In the genomic region with DNA sequence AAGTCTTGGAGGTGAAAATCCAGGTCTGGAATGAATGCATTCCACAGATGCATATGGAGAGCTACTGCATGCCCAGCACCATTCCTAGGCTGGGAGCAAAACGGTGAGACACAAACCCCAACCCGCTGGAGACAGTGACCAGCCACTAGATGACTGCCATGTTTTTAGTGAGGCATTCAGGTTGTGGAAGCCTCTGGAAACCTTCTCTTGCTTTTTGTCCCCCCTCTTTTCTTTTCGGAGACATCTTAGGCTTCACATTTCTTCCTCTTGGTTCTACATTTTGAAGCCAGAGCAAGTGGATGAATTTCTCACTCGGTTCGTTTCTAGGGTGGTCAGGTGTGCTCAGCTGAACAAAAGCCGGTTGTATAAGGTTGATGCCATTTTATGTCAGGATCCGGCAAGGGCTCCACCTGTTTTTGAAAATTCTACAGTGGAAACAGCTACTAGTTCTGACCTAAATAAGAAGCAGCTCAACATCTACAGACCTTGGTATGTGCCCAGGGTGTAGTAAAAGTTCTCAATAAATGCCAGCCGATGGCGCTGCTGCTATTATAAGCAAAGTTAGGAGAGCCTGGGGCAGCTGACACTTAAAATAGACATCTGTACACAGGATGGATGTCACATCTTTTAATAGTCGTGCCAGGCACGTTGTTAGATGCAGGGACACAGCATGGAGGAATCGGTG, we compare ENCODE assay signal across 8 cellular contexts. TPM values are rescaled to one million over a fixed set of nuclear protein-coding genes. Genes with fewer than 3 reads are reported as not detected.
A peak's percentile ranks its signal among the peaks of the same experiment; 100 is the strongest.
DNase-seq lines count a peak whose midpoint lies in the region; FAIRE-seq and TF ChIP-seq lines count a peak whose summit lies in the region.

No MANE protein-coding gene starts in this region.

- peak overlapping the region; percentile 70 for H3K9ac ChIP-seq in HUES64 (ENCODE audit: low read depth, low read length)

- H3K9me3 Mint-ChIP-seq in Calu3 (ENCODE audit: low read depth, unreplicated experiment) = no peaks in the 10 kb centered on the region
- no peaks in the 10 kb centered on the region for H3K9me3 Mint-ChIP-seq in mesothelial cell of epicardium

- H3K27me3 ChIP-seq in HUES64 (ENCODE audit: insufficient read depth, low read length) (peaks cover 13% of the 10 kb centered on the region), Peyer's patch (no peaks in the 10 kb centered on the region)

- no peak for TF ChIP-seq POLR2A in Peyer's patch (IDR thresholded peaks at IDR 0.05)

- peak overlapping the region; percentile 87 for H3K4me3 ChIP-seq in HUES64 (ENCODE audit: low read length)
- H3K4me3 ChIP-seq in Peyer's patch = peak overlapping the region; percentile 39 to 58 (median 52)
- H3K4me3 ChIP-seq in coronary artery = peak overlapping the region; percentile 69
- H3K4me3 ChIP-seq in urinary bladder (ENCODE audit: low read depth, low read length) = peak overlapping the region; percentile 29

- H3K4me1 ChIP-seq in HUES64 (ENCODE audit: insufficient read depth, low read length) (peaks cover 10% of the 10 kb centered on the region; the same call in 1 of the 2 replicates), Peyer's patch (peaks cover 0 to 40% (median 9%) of the 10 kb centered on the region in 4 donors), urinary bladder (ENCODE audit: insufficient read depth) (no peaks in the 10 kb centered on the region)

- peaks cover 3% of the 10 kb centered on the region; the same call in 1 of the 2 replicates for H3K36me3 ChIP-seq in HUES64 (ENCODE audit: insufficient read depth, low read length)
- no peaks in the 10 kb centered on the region for H3K36me3 ChIP-seq in Peyer's patch
- no peaks in the 10 kb centered on the region for H3K36me3 ChIP-seq in urinary bladder (ENCODE audit: insufficient read depth)

- H3K27ac Mint-ChIP-seq in Calu3 (ENCODE audit: unreplicated experiment) (peak overlapping the region; percentile 98), mesothelial cell of epicardium (peak overlapping the region; percentile 99)

- intact Hi-C loops in Calu3 (cut with micrococcal nuclease; ENCODE audit: unreplicated experiment) = loop anchor here (5.0 kb wide), 1 partner anchor 40 kb away; no protein-coding TSS in a partner anchor

- H3K4me3 Mint-ChIP-seq in Calu3 (ENCODE audit: low read depth, unreplicated experiment) (peak overlapping the region; percentile 74), mesothelial cell of epicardium (peak overlapping the region; percentile 94)

- peaks cover 49% of the 10 kb centered on the region for H3K36me3 Mint-ChIP-seq in Calu3 (ENCODE audit: insufficient read depth, unreplicated experiment)
- no peaks in the 10 kb centered on the region for H3K36me3 Mint-ChIP-seq in mesothelial cell of epicardium

- DNase-seq in Calu3 (no peak), Peyer's patch (peak in 2 of 3 donors; percentile 36 to 66), coronary artery (ENCODE audit: low spot score) (no peak), mesothelial cell of epicardium (ENCODE audit: low spot score in 2 of 2, unreplicated experiment in 2 of 2) (no peak), urothelium cell line (ENCODE audit: low spot score) (no peak), T-helper 9 cell (no peak)

- H3K4me1 Mint-ChIP-seq in Calu3 (ENCODE audit: low read depth, unreplicated experiment) (peaks cover 49% of the 10 kb centered on the region), mesothelial cell of epicardium (peaks cover 43% of the 10 kb centered on the region)

- no peak for TF ChIP-seq CTCF in Calu3 (IDR thresholded peaks at IDR 0.05; ENCODE audit: unreplicated experiment)
- TF ChIP-seq CTCF in Peyer's patch (IDR thresholded peaks at IDR 0.05) = peak in 4 of 6 experiments; percentile 10 to 49 (median 34)
- no peak for TF ChIP-seq CTCF in coronary artery (IDR thresholded peaks at IDR 0.05)
- no peak for TF ChIP-seq CTCF in mesothelial cell of epicardium (IDR thresholded peaks at IDR 0.05; ENCODE audit: unreplicated experiment)

- no peaks in the 10 kb centered on the region for H3K9me3 ChIP-seq in HUES64 (ENCODE audit: insufficient read depth, low read depth, low read length)
- no peaks in the 10 kb centered on the region for H3K9me3 ChIP-seq in Peyer's patch

- H3K27me3 Mint-ChIP-seq in Calu3 (ENCODE audit: unreplicated experiment) (no peaks in the 10 kb centered on the region), mesothelial cell of epicardium (ENCODE audit: low read depth) (no peaks in the 10 kb centered on the region)

- H3K27ac ChIP-seq in HUES64 (ENCODE audit: low read depth, low read length) (peak overlapping the region; percentile 76; the same call in 1 of the 2 replicates), Peyer's patch (peak overlapping the region; percentile 71 to 93 (median 81)), coronary artery (peak overlapping the region; percentile 63 to 86), urinary bladder (ENCODE audit: low read depth) (no peak overlapping the region)

- BruUV-seq in Calu3 (replicated peaks; lab: Mats Ljungman, UMichigan) = no TSS peak

- CTCF ChIA-PET in Calu3 (lab: Charles Lee) = interaction anchor here (1.0 to 1.9 kb wide), 6 partner anchors 9 to 477 kb away, joined by 4 to 9 read pairs (median 4); partner anchors contain the start of gene MOK

- WGBS in HUES64 = 69% methylated on average over 12 of the region's 12 CpGs
- 51% methylated on average over 12 of the region's 12 CpGs for WGBS in urinary bladder

- FAIRE-seq in urothelium cell line (lab: Jason Lieb, UNC) = no peak

RNA-seq across cellular contexts. Expression of gene ZNF839, which starts 1.8 kb away (rescaled TPM):
- total RNA-seq in Calu3 (2022) (18.3 and 21.7 TPM in 2 replicates), Peyer's patch (10 to 100 TPM; 11.9 to 42.1 (median 27.2) TPM), mesothelial cell of epicardium (17.0 to 20.1 TPM (median 19.2 TPM) in 3 replicates), urinary bladder (10.6 TPM)
- polyA plus RNA-seq in HUES64 (2013, experiment 1 of 2) = 6.9 TPM
- polyA plus RNA-seq in HUES64 (2013, experiment 2 of 2) = 10.3 TPM
- 7.0 TPM for polyA plus RNA-seq in urinary bladder

RNA-seq across cellular contexts. Expression of gene MOK, which starts 12.7 kb away (rescaled TPM):
- total RNA-seq in Calu3 (2022) = 89.7 and 107 TPM in 2 replicates
- 3.4 TPM for polyA plus RNA-seq in HUES64 (2013, experiment 1 of 2)
- 3.3 TPM for polyA plus RNA-seq in HUES64 (2013, experiment 2 of 2)
- total RNA-seq in Peyer's patch = 10 to 100 TPM in 2 of 4 donors, 1 to 10 TPM in 2; 4.6 to 30.5 (median 14.6) TPM
- 33.7 to 37.2 TPM (median 34.9 TPM) in 3 replicates for total RNA-seq in mesothelial cell of epicardium
- total RNA-seq in urinary bladder = 19.3 TPM
- 12.9 TPM for polyA plus RNA-seq in urinary bladder

RNA-seq across cellular contexts. Expression of gene CINP, which starts 45.0 kb away (rescaled TPM):
- total RNA-seq in Calu3 (2022) (38.3 and 39.7 TPM in 2 replicates), Peyer's patch (10 to 100 TPM in 3 of 4 donors, 1 to 10 TPM in 1; 5.8 to 29.9 (median 24.8) TPM), mesothelial cell of epicardium (24.3 to 28.5 TPM (median 26.8 TPM) in 3 replicates), urinary bladder (32.7 TPM)
- polyA plus RNA-seq in HUES64 (2013, experiment 1 of 2) = 31.7 TPM
- 34.2 TPM for polyA plus RNA-seq in HUES64 (2013, experiment 2 of 2)
- 29.3 TPM for polyA plus RNA-seq in urinary bladder

RNA-seq across cellular contexts. Expression of gene TECPR2, which starts 45.0 kb away (rescaled TPM):
- 21.7 and 22.4 TPM in 2 replicates for total RNA-seq in Calu3 (2022)
- 7.9 TPM for polyA plus RNA-seq in HUES64 (2013, experiment 1 of 2)
- 10.0 TPM for polyA plus RNA-seq in HUES64 (2013, experiment 2 of 2)
- 10 to 100 TPM; 21.5 to 45.3 (median 22.4) TPM for total RNA-seq in Peyer's patch
- 29.8 to 35.0 TPM (median 30.0 TPM) in 3 replicates for total RNA-seq in mesothelial cell of epicardium
- 12.5 TPM for total RNA-seq in urinary bladder
- polyA plus RNA-seq in urinary bladder = 15.6 TPM

Comparison
In these comparisons a context has a peak if more than half of its experiments do, and no peak if none do; other contexts are left out.
1. DNase-seq: peak in Peyer's patch (2 of 3); none in Calu3 (single experiment), coronary artery (single experiment), mesothelial cell of epicardium (0 of 2), urothelium cell line (single experiment) and T-helper 9 cell (single experiment).
2. CTCF ChIP-seq: peak in Peyer's patch (4 of 6); none in Calu3 (single experiment), coronary artery (single experiment) and mesothelial cell of epicardium (single experiment).
3. H3K4me3 ChIP-seq: peak in every context shown above with its lines; median percentile 87 in HUES64; 69 in coronary artery; 52 in Peyer's patch; 29 in urinary bladder.